In genomic region chr6:167291623-167292300, GRCh38 we compare ENCODE assay signal across 27 cellular contexts. TPM values are rescaled to one million over a fixed set of nuclear protein-coding genes. Genes with fewer than 3 reads are reported as not detected.
DNase-seq lines count a peak whose midpoint lies in the region; ATAC-seq, FAIRE-seq and TF ChIP-seq lines count a peak whose summit lies in the region.
"Had no signal": no experiment of that assay in that cellular context is flagged by ENCODE, and none has a peak within 500 bp of the region (broad histone marks: within the 10 kb centered on the region; RNA-seq: fewer than 3 reads in every experiment).

No MANE protein-coding gene starts in this region.

- CTCF ChIA-PET in IMR-90 (lab: Yijun Ruan, JAX), result no interaction called here

- no peaks in the 10 kb centered on the region for H3K79me2 ChIP-seq in trophoblast cell (ENCODE audit: control insufficient read depth, insufficient read depth, low read length, poor library complexity)

- TF ChIP-seq CTCF in IMR-90 (conservative IDR thresholded peaks at IDR 0.05; ENCODE audit: low read depth, low read length) (no peak), bronchial epithelial cell (IDR thresholded peaks at IDR 0.05; ENCODE audit: insufficient read depth, low read length, severe bottlenecking) (no peak)

- no peak overlapping the region for H2BK5ac ChIP-seq in IMR-90 (ENCODE audit: low read depth, low read length, poor library complexity, severe bottlenecking)
- no peak overlapping the region for H2BK5ac ChIP-seq in trophoblast cell (ENCODE audit: low read depth, low read length, poor library complexity)

- H4K12ac ChIP-seq in trophoblast cell (ENCODE audit: low read depth, low read length), result no peak overlapping the region

- H2BK15ac ChIP-seq in IMR-90 (ENCODE audit: low read depth, low read length), result no peak overlapping the region

- H2BK120ac ChIP-seq in IMR-90 (ENCODE audit: low read depth, low read length), result no peak overlapping the region
- no peak overlapping the region for H2BK120ac ChIP-seq in trophoblast cell (ENCODE audit: insufficient read depth, low read length, poor library complexity)

- no peaks in the 10 kb centered on the region for H4K20me1 ChIP-seq in IMR-90 (ENCODE audit: insufficient read depth, low read length)
- H4K20me1 ChIP-seq: BLaER1 treated with 17β-estradiol and CSF1 and Interleukin-3, amounts not matched to agents 10 nM and 100 nM had no signal

- H2AFZ ChIP-seq in IMR-90 (replicated peaks; ENCODE audit: low read length, poor library complexity), result no peak overlapping the region
- H2AFZ ChIP-seq in trophoblast cell (ENCODE audit: insufficient read depth, low read length, poor library complexity), result no peak overlapping the region

- no peaks in the 10 kb centered on the region for H3K36me3 ChIP-seq in IMR-90 (ENCODE audit: control insufficient read depth, insufficient read depth, low read length)
- no peaks in the 10 kb centered on the region for H3K36me3 ChIP-seq in bronchial epithelial cell (ENCODE audit: control insufficient read depth, insufficient read depth, low read length)
- H3K36me3 ChIP-seq in trophoblast cell (ENCODE audit: control insufficient read depth in 1 of 2, insufficient read depth in 2 of 2, low read length in 2 of 2), result no peaks in the 10 kb centered on the region
- H3K36me3 ChIP-seq: BLaER1 treated with 17β-estradiol and CSF1 and Interleukin-3, amounts not matched to agents 10 nM and 100 nM had no signal

- no peak for TF ChIP-seq POLR2A in IMR-90 (IDR thresholded peaks at IDR 0.05; ENCODE audit: low read depth, low read length)

- no peak overlapping the region for H3K14ac ChIP-seq in IMR-90 (replicated peaks; ENCODE audit: low read depth, low read length)
- H3K14ac ChIP-seq in trophoblast cell (ENCODE audit: low read length), result no peak overlapping the region

- H3K9ac ChIP-seq in IMR-90 (ENCODE audit: low read depth, low read length) (no peak overlapping the region), trophoblast cell (ENCODE audit: low read length) (no peak overlapping the region)
- H3K9ac ChIP-seq: BLaER1 treated with 17β-estradiol and CSF1 and Interleukin-3, amounts not matched to agents 10 nM and 100 nM had no signal

- H3K4me1 ChIP-seq in IMR-90 (ENCODE audit: control insufficient read depth, insufficient read depth, low read length), result no peaks in the 10 kb centered on the region
- peaks cover 18 to 20% of the 10 kb centered on the region in 2 experiments for H3K4me1 ChIP-seq in trophoblast cell (ENCODE audit: control insufficient read depth in 1 of 2, insufficient read depth in 2 of 2, low read length in 2 of 2)

- TF ChIP-seq RAD21 in IMR-90 (IDR thresholded peaks at IDR 0.05; ENCODE audit: low read length), result no peak

- H4K8ac ChIP-seq in IMR-90 (ENCODE audit: low read depth in 2 of 2, low read length in 2 of 2) (no peak overlapping the region), trophoblast cell (ENCODE audit: low read depth, low read length) (no peak overlapping the region)

- H3K9me1 ChIP-seq in IMR-90 (ENCODE audit: insufficient read depth, low read length), result no peaks in the 10 kb centered on the region

- H3K18ac ChIP-seq in IMR-90 (ENCODE audit: low read depth, low read length) (no peak overlapping the region), trophoblast cell (ENCODE audit: low read length) (no peak overlapping the region)

- POLR2A ChIA-PET in IMR-90 (lab: Charles Lee; ENCODE audit: unreplicated experiment), result no interaction called here

- no TSS peak for BruUV-seq in IMR-90 (replicated peaks; lab: Mats Ljungman, UMichigan)

- H4K91ac ChIP-seq in IMR-90 (ENCODE audit: insufficient read depth, low read depth, low read length) (no peak overlapping the region), trophoblast cell (ENCODE audit: low read depth, low read length) (no peak overlapping the region)

- FAIRE-seq in bronchial epithelial cell (lab: Jason Lieb, UNC), result peak; percentile 73
- FAIRE-seq: GM12878 had no signal

- H3K27ac ChIP-seq in IMR-90 (ENCODE audit: insufficient read depth, low read length) (no peak overlapping the region), trophoblast cell (ENCODE audit: low read depth, low read length) (no peak overlapping the region)
- H3K27ac ChIP-seq: 22Rv1; BLaER1 treated with 17β-estradiol and CSF1 and Interleukin-3, amounts not matched to agents 10 nM and 100 nM had no signal

- peaks cover 24% of the 10 kb centered on the region for H3K9me3 ChIP-seq in IMR-90 (ENCODE audit: control insufficient read depth, insufficient read depth, low read length)
- H3K9me3 ChIP-seq in trophoblast cell (ENCODE audit: insufficient read depth, low read depth, low read length), result no peaks in the 10 kb centered on the region
- H3K9me3 ChIP-seq: BLaER1 treated with 17β-estradiol and CSF1 and Interleukin-3, amounts not matched to agents 10 nM and 100 nM; Caco-2 had no signal

- dilution Hi-C loops in IMR-90 (cut with HindIII; ENCODE audit: low sequenced_read_pairs, unreplicated experiment), result no loop called here

- no peak overlapping the region for H2AK9ac ChIP-seq in IMR-90 (replicated peaks; ENCODE audit: low read depth, low read length, poor library complexity)

- H3K4ac ChIP-seq in IMR-90 (ENCODE audit: low read depth, low read length), result no peak overlapping the region
- no peak overlapping the region for H3K4ac ChIP-seq in trophoblast cell (ENCODE audit: low read depth, low read length)

- no peak overlapping the region for H2BK20ac ChIP-seq in IMR-90 (ENCODE audit: low read depth, low read length)

- H4K5ac ChIP-seq in IMR-90 (ENCODE audit: low read depth, low read length), result no peak overlapping the region

- no peak overlapping the region for H2BK12ac ChIP-seq in trophoblast cell (ENCODE audit: low read length)

- no peak for DNase-seq in IMR-90
- no peak for DNase-seq in bronchial epithelial cell (ENCODE audit: low read depth)
- DNase-seq in kidney tubule cell (ENCODE audit: low spot score), result peak; percentile 72
- DNase-seq in trophoblast cell, result peak; percentile 62 to 74
- no peak for DNase-seq in activated naive CD4-positive, alpha-beta T cell treated with anti-CD3 and anti-CD28 coated beads, Interleukin-2, amount 50 U/mL, for 16 hours
- DNase-seq: ACHN; Caco-2; CD4-positive, alpha-beta memory T cell; DND-41; H7; Karpas-422; MV-4-11; NCI-H1105 treated with DMSO at 0.1 percent for 48 hours; NCI-H2029 treated with DMSO at 0.1 percent for 48 hours; NCI-H345; NCI-H526; OCI-M1 had no signal

- 59% methylated on average over 2 of the region's 7 CpGs; no CpG with 5 or more reads in 1 of the 2 experiments for WGBS in IMR-90 (ENCODE audit: extremely low coverage in 2 of 2, insufficient read length in 1 of 2), 2 experiments
- WGBS in trophoblast cell (ENCODE audit: extremely low coverage, insufficient coverage, insufficient read length), result no CpG with 5 or more reads among the region's 7 CpGs

- H3K23ac ChIP-seq in IMR-90 (ENCODE audit: low read depth, low read length) (no peak overlapping the region), trophoblast cell (ENCODE audit: low read length) (no peak overlapping the region)

- intact Hi-C loops in IMR-90 (cut with micrococcal nuclease), result no loop called here

- H3K4me3 ChIP-seq in IMR-90 (ENCODE audit: insufficient read depth, low read depth, low read length) (no peak overlapping the region), bronchial epithelial cell (ENCODE audit: low read depth, low read length) (no peak overlapping the region), trophoblast cell (ENCODE audit: low read depth, low read length) (no peak overlapping the region)
- H3K4me3 ChIP-seq: BLaER1 treated with 17β-estradiol and CSF1 and Interleukin-3, amounts not matched to agents 10 nM and 100 nM; GM12878 had no signal

- no peak overlapping the region for H3K4me2 ChIP-seq in IMR-90 (ENCODE audit: low read depth, low read length)
- H3K4me2 ChIP-seq in trophoblast cell (ENCODE audit: low read length), result no peak overlapping the region
- H3K4me2 ChIP-seq: BLaER1 treated with 17β-estradiol and CSF1 and Interleukin-3, amounts not matched to agents 10 nM and 100 nM had no signal

- H3K56ac ChIP-seq in IMR-90 (ENCODE audit: extremely low read depth, insufficient read depth, low read length), result no peak overlapping the region

- ATAC-seq in IMR-90 (ENCODE audit: low read depth), result no peak
- ATAC-seq in GM18511 (IDR thresholded peaks at IDR 0.05; ENCODE audit: unreplicated experiment), result no peak
- ATAC-seq in GM18873 (IDR thresholded peaks at IDR 0.05; ENCODE audit: low FRiP score, unreplicated experiment), result no peak
- ATAC-seq in GM21723 (IDR thresholded peaks at IDR 0.05; ENCODE audit: unreplicated experiment), result no peak
- ATAC-seq: GM12878, Right ventricle myocardium inferior had no signal

- H3K79me1 ChIP-seq in IMR-90 (ENCODE audit: low read depth in 1 of 2, low read length in 2 of 2) (no peaks in the 10 kb centered on the region), trophoblast cell (ENCODE audit: low read length) (peaks cover 14% of the 10 kb centered on the region)

- no peak overlapping the region for H2AK5ac ChIP-seq in IMR-90 (ENCODE audit: low read depth, low read length)
- H2AK5ac ChIP-seq in trophoblast cell (ENCODE audit: low read length), result no peak overlapping the region

- H3K27me3 ChIP-seq in IMR-90 (ENCODE audit: control insufficient read depth, insufficient read depth, low read length) (no peaks in the 10 kb centered on the region), bronchial epithelial cell (ENCODE audit: control insufficient read depth, insufficient read depth, low read length) (no peaks in the 10 kb centered on the region), trophoblast cell (ENCODE audit: insufficient read depth, low read length) (no peaks in the 10 kb centered on the region)
- H3K27me3 ChIP-seq: BLaER1 treated with 17β-estradiol and CSF1 and Interleukin-3, amounts not matched to agents 10 nM and 100 nM had no signal

- in situ Hi-C loops in IMR-90 (cut with MboI; ENCODE audit: low sequenced_read_pairs), result no loop called here

TF ChIP-seq in IMR-90, 13 proteins besides CTCF, POLR2A, EP300 and RAD21:
- TF ChIP-seq NFE2L2 (IDR thresholded peaks at IDR 0.05; ENCODE audit: low read depth, low read length) (no peak), CEBPB (IDR thresholded peaks at IDR 0.05; ENCODE audit: low read depth, low read length) (0 out of 2 replicates have a peak, but pooled peaks have one; percentile 21)

RNA-seq across cellular contexts. Expression of gene UNC93A, which starts 0.6 kb away (rescaled TPM):
- total RNA-seq in IMR-90 (2012; rRNA removed) (not detected in 2 replicates), bronchial epithelial cell (not detected in 2 replicates)
- polyA plus RNA-seq in IMR-90 (2012; rRNA removed), result not detected in 2 replicates
- polyA plus RNA-seq in IMR-90 (2012; cell fraction: cytosol; rRNA removed), result not detected in 2 replicates
- polyA plus RNA-seq in IMR-90 (2012; cell fraction: nucleus; rRNA removed; ENCODE audit: low replicate concordance), result not detected in 2 replicates
- 1.6 and 1.8 TPM in 2 replicates for polyA plus RNA-seq in trophoblast cell (2013)
- total RNA-seq: CD4-positive, alpha-beta memory T cell; GM12878; HT1080; M059J; Right ventricle myocardium inferior; SK-MEL-5 had no signal
- polyA plus RNA-seq: CD4-positive, alpha-beta memory T cell had no signal

RNA-seq across cellular contexts. Expression of gene TTLL2, which starts 33.1 kb away (rescaled TPM):
- total RNA-seq in IMR-90 (2012; rRNA removed) (not detected in 2 replicates), bronchial epithelial cell (not detected in 2 replicates)
- not detected in 2 replicates for polyA plus RNA-seq in IMR-90 (2012; rRNA removed)
- not detected in 2 replicates for polyA plus RNA-seq in IMR-90 (2012; cell fraction: cytosol; rRNA removed)
- not detected in 2 replicates for polyA plus RNA-seq in IMR-90 (2012; cell fraction: nucleus; rRNA removed; ENCODE audit: low replicate concordance)
- 0.06 and 0.08 TPM in 2 replicates for polyA plus RNA-seq in trophoblast cell (2013)
- total RNA-seq: Caco-2; CD4-positive, alpha-beta memory T cell; GM12878; H7; HT1080; M059J; Right ventricle myocardium inferior; SK-MEL-5 had no signal
- polyA plus RNA-seq: GM12878 had no signal

Comparison
In these comparisons a context has a peak if more than half of its experiments do, and no peak if none do; other contexts are left out.
1. DNase-seq: peak in kidney tubule cell (single experiment) and trophoblast cell (2 of 2); none in IMR-90 (single experiment), bronchial epithelial cell (single experiment) and activated naive CD4-positive, alpha-beta T cell treated with anti-CD3 and anti-CD28 coated beads, Interleukin-2, amount 50 U/mL, for 16 hours (single experiment).